In genomic region chr18:21739604-21740473, GRCh38 we compare ENCODE assay signal across 1 cellular context.
TF ChIP-seq lines count a peak whose summit lies in the region.

No MANE protein-coding gene starts in this region.

TF ChIP-seq in HEK293T, 16 proteins besides CTCF, POLR2A, EP300 and RAD21 (continued from another document):
- TF ChIP-seq PKNOX1 (IDR thresholded peaks at IDR 0.05) (no peak), NFRKB (IDR thresholded peaks at IDR 0.05) (no peak), LEF1 (IDR thresholded peaks at IDR 0.05; ENCODE audit: borderline replicate concordance) (no peak), SUZ12 (IDR thresholded peaks at IDR 0.05) (no peak), FOXA1 (IDR thresholded peaks at IDR 0.05) (no peak)
